ENCODE assay signal across 16 cellular contexts in genomic region chr1:230575886-230576477, GRCh38.
DNase-seq lines count a peak whose midpoint lies in the region; ATAC-seq, FAIRE-seq and TF ChIP-seq lines count a peak whose summit lies in the region.
"Had no signal": no experiment of that assay in that cellular context is flagged by ENCODE, and none has a peak within 500 bp of the region (broad histone marks: within the 10 kb centered on the region; RNA-seq: fewer than 3 reads in every experiment).

No MANE protein-coding gene starts in this region.

- TF ChIP-seq RAD21 in K562 (CRISPR knock-in tag; conservative IDR thresholded peaks at IDR 0.05 in 1 of 2, IDR thresholded peaks at IDR 0.05 in 1 of 2): no peak

- H3K27me3 ChIP-seq in K562 (ENCODE audit: control insufficient read depth in 2 of 2, insufficient read depth in 2 of 2, low read length in 2 of 2) (no peaks in the 10 kb centered on the region), spleen (replicated peaks in 1 of 7) (peaks cover 0 to 22% (median 0%) of the 10 kb centered on the region in 7 donors)

- H3K9me3 ChIP-seq in K562 (replicated peaks; ENCODE audit: control insufficient read depth, insufficient read depth, low read depth, low read length): no peaks in the 10 kb centered on the region
- no peaks in the 10 kb centered on the region for H3K9me3 ChIP-seq in spleen

- H2AFZ ChIP-seq in K562 (ENCODE audit: low read depth, low read length): no peak overlapping the region

- H3K4me1 ChIP-seq in K562 (replicated peaks in 1 of 2; ENCODE audit: control insufficient read depth in 2 of 2, insufficient read depth in 2 of 2, low read length in 2 of 2) (no peaks in the 10 kb centered on the region), spleen (peaks cover 0 to 15% (median 0%) of the 10 kb centered on the region in 6 donors)

- no peak overlapping the region for H3K4me3 Mint-ChIP-seq in activated naive CD4-positive, alpha-beta T cell treated with anti-CD3 and anti-CD28 coated beads, Interleukin-2, amount 10 ng/mL, durations not matched to agents 7 days and 5 days
- H3K4me3 Mint-ChIP-seq: CD4-positive, alpha-beta memory T cell had no signal

- ATAC-seq in K562: no peak
- no peak for ATAC-seq in GM19455 (IDR thresholded peaks at IDR 0.05; ENCODE audit: unreplicated experiment)

- no peak overlapping the region; the same call in 1 of the 2 replicates for H3K4me2 ChIP-seq in K562 (ENCODE audit: insufficient read depth, low read length)

- in situ Hi-C loops in K562 (cut with MboI): no loop called here

- no peak for TF ChIP-seq CTCF in K562 (IDR thresholded peaks at IDR 0.05 in 2 of 3, conservative IDR thresholded peaks at IDR 0.05 in 1 of 3; ENCODE audit: insufficient read depth in 2 of 3, low read depth in 1 of 3, low read length in 3 of 3)
- no peak for TF ChIP-seq CTCF in spleen (IDR thresholded peaks at IDR 0.05 in 8 of 11, conservative IDR thresholded peaks at IDR 0.05 in 3 of 11)

- H3K79me2 ChIP-seq in K562 (ENCODE audit: control insufficient read depth, insufficient read depth, low read length): no peaks in the 10 kb centered on the region

- peak; percentile 46 for DNase-seq in NCI-H2196 (lab: John Stamatoyannopoulos, UW; ENCODE audit: unreplicated experiment)
- DNase-seq in NCI-H2196 treated with DMSO at 0.1 percent for 48 hours (lab: John Stamatoyannopoulos, UW; ENCODE audit: unreplicated experiment): no peak
- DNase-seq in K562 (ENCODE audit: extremely low read depth in 1 of 4, low spot score in 3 of 4): no peak
- peak; percentile 29 for DNase-seq in mucosa of gallbladder (ENCODE audit: low spot score)
- DNase-seq in spleen: no peak
- DNase-seq in activated T-cell treated with anti-CD3 and anti-CD28 coated beads, Interleukin-2, amount 50 U/mL, for 1 hour: no peak
- no peak for DNase-seq in activated naive CD4-positive, alpha-beta T cell treated with anti-CD3 and anti-CD28 coated beads, Interleukin-2, amount 10 ng/mL, durations not matched to agents 7 days and 5 days
- DNase-seq: CD4-positive, alpha-beta memory T cell; DMS79; GOT3; KBM-7; NCI-H1048; NCI-H1694 treated with DMSO at 0.1 percent for 48 hours; NCI-H2171; NCI-H748 treated with DMSO at 0.1 percent for 48 hours had no signal

- H3K27ac Mint-ChIP-seq in activated naive CD4-positive, alpha-beta T cell treated with anti-CD3 and anti-CD28 coated beads, Interleukin-2, amount 10 ng/mL, durations not matched to agents 7 days and 5 days: no peak overlapping the region
- H3K27ac Mint-ChIP-seq: CD4-positive, alpha-beta memory T cell had no signal

- H3K9ac ChIP-seq in K562 (ENCODE audit: insufficient read depth in 1 of 2, low read depth in 2 of 2, low read length in 2 of 2): no peak overlapping the region

- no peaks in the 10 kb centered on the region for H3K36me3 Mint-ChIP-seq in activated naive CD4-positive, alpha-beta T cell treated with anti-CD3 and anti-CD28 coated beads, Interleukin-2, amount 10 ng/mL, durations not matched to agents 7 days and 5 days
- H3K36me3 Mint-ChIP-seq: CD4-positive, alpha-beta memory T cell had no signal

- no peaks in the 10 kb centered on the region for H4K20me1 ChIP-seq in K562 (replicated peaks; ENCODE audit: control insufficient read depth, insufficient read depth, low read length)

- H3K36me3 ChIP-seq in K562 (ENCODE audit: control insufficient read depth, insufficient read depth, low read length): no peaks in the 10 kb centered on the region
- H3K36me3 ChIP-seq in spleen: no peaks in the 10 kb centered on the region

- H3K9me1 ChIP-seq in K562 (ENCODE audit: control insufficient read depth, insufficient read depth, low read length): no peaks in the 10 kb centered on the region

- CTCF ChIA-PET in K562 (lab: Yijun Ruan, JAX; ENCODE audit: low intra/inter-chr PET ratio): no interaction called here
- CTCF ChIA-PET in activated naive CD4-positive, alpha-beta T cell treated with anti-CD3 and anti-CD28 coated beads, Interleukin-2, amount 10 ng/mL, durations not matched to agents 7 days and 5 days (lab: Charles Lee): no interaction called here

- no peak for TF ChIP-seq POLR2A in K562 (conservative IDR thresholded peaks at IDR 0.05)
- TF ChIP-seq POLR2A in spleen (IDR thresholded peaks at IDR 0.05): no peak

- no TSS peak for BruUV-seq in K562 (replicated peaks; lab: Mats Ljungman, UMichigan)

- no peak overlapping the region for H3K27ac ChIP-seq in K562 (ENCODE audit: extremely low read depth, low read depth, low read length)
- no peak overlapping the region for H3K27ac ChIP-seq in spleen

- H3K4me3 ChIP-seq in K562: no peak overlapping the region
- no peak overlapping the region for H3K4me3 ChIP-seq in spleen

- FAIRE-seq in K562 (lab: Jason Lieb, UNC): no peak

- intact Hi-C loops in K562 (cut with micrococcal nuclease) (no loop called here), spleen (cut with DNase I; ENCODE audit: low total_unique reads) (no loop called here)

- WGBS in K562 (ENCODE audit: insufficient coverage, low coverage, missing lambda C conversion rate): 3% methylated on average over 2 of the region's 2 CpGs
- WGBS in spleen, 5 donors: 75 to 87% (median 82%) methylated on average over 2 of the region's 2 CpGs

- peaks cover 12% of the 10 kb centered on the region for H3K27me3 Mint-ChIP-seq in activated naive CD4-positive, alpha-beta T cell treated with anti-CD3 and anti-CD28 coated beads, Interleukin-2, amount 10 ng/mL, durations not matched to agents 7 days and 5 days

- H3K4me1 Mint-ChIP-seq in activated naive CD4-positive, alpha-beta T cell treated with anti-CD3 and anti-CD28 coated beads, Interleukin-2, amount 10 ng/mL, durations not matched to agents 7 days and 5 days: no peaks in the 10 kb centered on the region
- H3K4me1 Mint-ChIP-seq: CD4-positive, alpha-beta memory T cell had no signal

- POLR2A ChIA-PET in K562 (lab: Yijun Ruan, JAX): interaction anchor here (1.0 kb wide), 2 partner anchors 14 to 16 kb away, joined by 3 to 4 read pairs; no protein-coding TSS in a partner anchor

- H3K9me3 Mint-ChIP-seq in activated naive CD4-positive, alpha-beta T cell treated with anti-CD3 and anti-CD28 coated beads, Interleukin-2, amount 10 ng/mL, durations not matched to agents 7 days and 5 days: no peaks in the 10 kb centered on the region

- TF ChIP-seq EP300 in K562 (IDR thresholded peaks at IDR 0.05; ENCODE audit: low read length): no peak

TF ChIP-seq in K562, 482 proteins besides CTCF, POLR2A, EP300 and RAD21:
- 0 out of 2 replicates have a peak, but pooled peaks have one; percentile 2 for TF ChIP-seq HMBOX1 (IDR thresholded peaks at IDR 0.05)
- no peak for TF ChIP-seq STAT6 (CRISPR knock-in tag; IDR thresholded peaks at IDR 0.05)

Comparison
In these comparisons a context has a peak if more than half of its experiments do, and no peak if none do; other contexts are left out.
1. DNase-seq: peak in NCI-H2196 (single experiment) and mucosa of gallbladder (single experiment); none in NCI-H2196 treated with DMSO at 0.1 percent for 48 hours (single experiment), K562 (0 of 4), spleen (single experiment), activated T-cell treated with anti-CD3 and anti-CD28 coated beads, Interleukin-2, amount 50 U/mL, for 1 hour (single experiment) and activated naive CD4-positive, alpha-beta T cell treated with anti-CD3 and anti-CD28 coated beads, Interleukin-2, amount 10 ng/mL, durations not matched to agents 7 days and 5 days (single experiment).